In genomic region chr13:114131581-114132418, GRCh38 we compare ENCODE assay signal across 8 cellular contexts. TPM values are rescaled to one million over a fixed set of nuclear protein-coding genes. Genes with fewer than 3 reads are reported as not detected.
DNase-seq lines count a peak whose midpoint lies in the region; ATAC-seq and TF ChIP-seq lines count a peak whose summit lies in the region.

No MANE protein-coding gene starts in this region.

- no peak for TF ChIP-seq CTCF in fibroblast of mammary gland (conservative IDR thresholded peaks at IDR 0.05; ENCODE audit: control insufficient read depth, insufficient read depth, low read depth, low read length)

- peak overlapping the region; percentile 100 for H3K4me2 ChIP-seq in neuronal stem cell (ENCODE audit: insufficient read depth, low read length, poor library complexity, severe bottlenecking)

- H3K4me3 ChIP-seq in ACC112 (ENCODE audit: low read depth, low read length), result peak overlapping the region; percentile 93
- H3K4me3 ChIP-seq in fibroblast of mammary gland (ENCODE audit: control insufficient read depth, low read depth, low read length), result peak overlapping the region; percentile 86
- H3K4me3 ChIP-seq in neuronal stem cell (ENCODE audit: low read length in 2 of 2), result peak overlapping the region; percentile 93 to 95

- ATAC-seq in GM19023 (IDR thresholded peaks at IDR 0.05; ENCODE audit: unreplicated experiment), result peak; percentile 19
- peak; percentile 2 for ATAC-seq in HG03457 (IDR thresholded peaks at IDR 0.05; ENCODE audit: unreplicated experiment)

- peaks cover 48% of the 10 kb centered on the region for H3K36me3 Mint-ChIP-seq in activated CD4-positive, alpha-beta memory T cell treated with anti-CD3 and anti-CD28 coated beads, Interleukin-2, amount 10 ng/mL, durations not matched to agents 7 days and 5 days (ENCODE audit: low read depth)

- H3K14ac ChIP-seq in neuronal stem cell (ENCODE audit: low read length), result peak overlapping the region; percentile 100

- H2AK5ac ChIP-seq in neuronal stem cell (ENCODE audit: low read depth, low read length), result peak overlapping the region; percentile 67

- H3K23ac ChIP-seq in neuronal stem cell (ENCODE audit: low read depth, low read length, poor library complexity), result peak overlapping the region; percentile 12

- no peaks in the 10 kb centered on the region for H3K27me3 ChIP-seq in ACC112 (ENCODE audit: insufficient read depth, low read length)
- peaks cover 0 to 13% (median 0%) of the 10 kb centered on the region in 3 experiments for H3K27me3 ChIP-seq in neuronal stem cell (ENCODE audit: control insufficient read depth in 3 of 3, insufficient read depth in 3 of 3, low read depth in 1 of 3, low read length in 3 of 3)

- POLR2A ChIA-PET in activated CD4-positive, alpha-beta memory T cell treated with anti-CD3 and anti-CD28 coated beads, Interleukin-2, amount 10 ng/mL, durations not matched to agents 7 days and 5 days (lab: Charles Lee), result interaction anchor here (0.7 to 9.7 kb wide), 22 partner anchors 9 to 183 kb away, joined by 3 to 166 read pairs (median 5); partner anchors contain the start of gene UPF3A

- peaks cover 2% of the 10 kb centered on the region for H3K79me1 ChIP-seq in neuronal stem cell (ENCODE audit: low read depth, low read length)

- H3K4me1 Mint-ChIP-seq in activated CD4-positive, alpha-beta memory T cell treated with anti-CD3 and anti-CD28 coated beads, Interleukin-2, amount 10 ng/mL, durations not matched to agents 7 days and 5 days, result peaks cover 65% of the 10 kb centered on the region

- peak; percentile 33 for DNase-seq in activated CD4-positive, alpha-beta memory T cell treated with anti-CD3 and anti-CD28 coated beads, Interleukin-2, amount 10 ng/mL, durations not matched to agents 7 days and 5 days
- DNase-seq in fibroblast of mammary gland (ENCODE audit: low read depth) (no peak), neuronal stem cell (ENCODE audit: low spot score) (no peak), NCI-H2081 treated with DMSO at 0.1 percent for 48 hours (lab: John Stamatoyannopoulos, UW) (no peak), islet precursor cell (no peak)

- H3K27me3 Mint-ChIP-seq in activated CD4-positive, alpha-beta memory T cell treated with anti-CD3 and anti-CD28 coated beads, Interleukin-2, amount 10 ng/mL, durations not matched to agents 7 days and 5 days, result peaks cover 8% of the 10 kb centered on the region

- peaks cover 26% of the 10 kb centered on the region for H3K4me1 ChIP-seq in ACC112 (ENCODE audit: control insufficient read depth, insufficient read depth, low read length, unreplicated experiment)
- H3K4me1 ChIP-seq in neuronal stem cell (ENCODE audit: control insufficient read depth in 2 of 2, insufficient read depth in 1 of 2, low read depth in 1 of 2, low read length in 2 of 2), result peaks cover 43 to 44% of the 10 kb centered on the region in 2 donors

- H3K18ac ChIP-seq in neuronal stem cell (ENCODE audit: low read length), result peak overlapping the region; percentile 96

- WGBS in neuronal stem cell (ENCODE audit: extremely low coverage in 2 of 2, insufficient read length in 2 of 2, insufficient replicate concordance in 1 of 2), 2 donors, result no CpG with 5 or more reads among the region's 95 CpGs

- peaks cover 7% of the 10 kb centered on the region for H3K9me3 Mint-ChIP-seq in activated CD4-positive, alpha-beta memory T cell treated with anti-CD3 and anti-CD28 coated beads, Interleukin-2, amount 10 ng/mL, durations not matched to agents 7 days and 5 days

- H4K8ac ChIP-seq in neuronal stem cell (ENCODE audit: low read depth, low read length), result no peak overlapping the region

- no peaks in the 10 kb centered on the region for H3K9me3 ChIP-seq in neuronal stem cell (replicated peaks in 1 of 2; ENCODE audit: control insufficient read depth in 2 of 2, insufficient read depth in 1 of 2, low read depth in 1 of 2, low read length in 2 of 2)

- CTCF ChIA-PET in activated CD4-positive, alpha-beta memory T cell treated with anti-CD3 and anti-CD28 coated beads, Interleukin-2, amount 10 ng/mL, durations not matched to agents 7 days and 5 days (lab: Charles Lee), result interaction anchor here (0.7 to 6.7 kb wide), 7 partner anchors 8 to 30 kb away, joined by 3 to 26 read pairs (median 7); no protein-coding TSS in a partner anchor

- no peak overlapping the region for H2BK5ac ChIP-seq in neuronal stem cell (ENCODE audit: low read length)

- no peak overlapping the region for H3K4ac ChIP-seq in neuronal stem cell (ENCODE audit: low read length)

- peak overlapping the region; percentile 97 for H3K4me3 Mint-ChIP-seq in activated CD4-positive, alpha-beta memory T cell treated with anti-CD3 and anti-CD28 coated beads, Interleukin-2, amount 10 ng/mL, durations not matched to agents 7 days and 5 days

- H3K27ac Mint-ChIP-seq in activated CD4-positive, alpha-beta memory T cell treated with anti-CD3 and anti-CD28 coated beads, Interleukin-2, amount 10 ng/mL, durations not matched to agents 7 days and 5 days, result peak overlapping the region; percentile 92

- H2BK12ac ChIP-seq in neuronal stem cell (ENCODE audit: low read length), result no peak overlapping the region

- peaks cover 54% of the 10 kb centered on the region for H3K79me2 ChIP-seq in ACC112 (ENCODE audit: control insufficient read depth, insufficient read depth, low read length, unreplicated experiment)

- no peaks in the 10 kb centered on the region for H3K36me3 ChIP-seq in ACC112 (ENCODE audit: insufficient read depth, low read length)
- H3K36me3 ChIP-seq in neuronal stem cell (replicated peaks in 1 of 2; ENCODE audit: control insufficient read depth in 2 of 2, insufficient read depth in 2 of 2, low read length in 2 of 2), result no peaks in the 10 kb centered on the region

- H2BK15ac ChIP-seq in neuronal stem cell (ENCODE audit: low read length), result peak overlapping the region; percentile 93

- peak overlapping the region; percentile 31 for H2AFZ ChIP-seq in ACC112 (ENCODE audit: low read length, unreplicated experiment)
- peak overlapping the region; percentile 90 for H2AFZ ChIP-seq in neuronal stem cell (ENCODE audit: low read length)

- H2BK120ac ChIP-seq in neuronal stem cell (ENCODE audit: low read depth, low read length), result no peak overlapping the region

- H4K91ac ChIP-seq in neuronal stem cell (ENCODE audit: low read depth, low read length, poor library complexity), result no peak overlapping the region

- H3K27ac ChIP-seq in ACC112 (ENCODE audit: low read depth, low read length), result peak overlapping the region; percentile 89
- no peak overlapping the region for H3K27ac ChIP-seq in neuronal stem cell (replicated peaks; ENCODE audit: low read length)

- H3K9ac ChIP-seq in neuronal stem cell (ENCODE audit: low read depth, low read length, poor library complexity), result peak overlapping the region; percentile 87

RNA-seq across cellular contexts. Expression of gene RASA3, which starts 0.6 kb away (rescaled TPM):
- total RNA-seq in activated CD4-positive, alpha-beta memory T cell treated with anti-CD3 and anti-CD28 coated beads, Interleukin-2, amount 10 ng/mL, durations not matched to agents 7 days and 5 days, result 10 to 100 TPM; 97.2 to 99.3 TPM
- 9.5 TPM for polyA plus RNA-seq in neuronal stem cell (2013, experiment 1 of 2)
- 8.9 TPM for polyA plus RNA-seq in neuronal stem cell (2013, experiment 2 of 2)

RNA-seq across cellular contexts. Expression of gene CFAP97D2, which starts 47.3 kb away (rescaled TPM):
- total RNA-seq in activated CD4-positive, alpha-beta memory T cell treated with anti-CD3 and anti-CD28 coated beads, Interleukin-2, amount 10 ng/mL, durations not matched to agents 7 days and 5 days, result not detected
- polyA plus RNA-seq in neuronal stem cell (2013, experiment 1 of 2), result 0.22 TPM
- polyA plus RNA-seq in neuronal stem cell (2013, experiment 2 of 2), result 0.11 TPM
